8 cellular contexts compared by ENCODE assay signal in the genomic region with DNA sequence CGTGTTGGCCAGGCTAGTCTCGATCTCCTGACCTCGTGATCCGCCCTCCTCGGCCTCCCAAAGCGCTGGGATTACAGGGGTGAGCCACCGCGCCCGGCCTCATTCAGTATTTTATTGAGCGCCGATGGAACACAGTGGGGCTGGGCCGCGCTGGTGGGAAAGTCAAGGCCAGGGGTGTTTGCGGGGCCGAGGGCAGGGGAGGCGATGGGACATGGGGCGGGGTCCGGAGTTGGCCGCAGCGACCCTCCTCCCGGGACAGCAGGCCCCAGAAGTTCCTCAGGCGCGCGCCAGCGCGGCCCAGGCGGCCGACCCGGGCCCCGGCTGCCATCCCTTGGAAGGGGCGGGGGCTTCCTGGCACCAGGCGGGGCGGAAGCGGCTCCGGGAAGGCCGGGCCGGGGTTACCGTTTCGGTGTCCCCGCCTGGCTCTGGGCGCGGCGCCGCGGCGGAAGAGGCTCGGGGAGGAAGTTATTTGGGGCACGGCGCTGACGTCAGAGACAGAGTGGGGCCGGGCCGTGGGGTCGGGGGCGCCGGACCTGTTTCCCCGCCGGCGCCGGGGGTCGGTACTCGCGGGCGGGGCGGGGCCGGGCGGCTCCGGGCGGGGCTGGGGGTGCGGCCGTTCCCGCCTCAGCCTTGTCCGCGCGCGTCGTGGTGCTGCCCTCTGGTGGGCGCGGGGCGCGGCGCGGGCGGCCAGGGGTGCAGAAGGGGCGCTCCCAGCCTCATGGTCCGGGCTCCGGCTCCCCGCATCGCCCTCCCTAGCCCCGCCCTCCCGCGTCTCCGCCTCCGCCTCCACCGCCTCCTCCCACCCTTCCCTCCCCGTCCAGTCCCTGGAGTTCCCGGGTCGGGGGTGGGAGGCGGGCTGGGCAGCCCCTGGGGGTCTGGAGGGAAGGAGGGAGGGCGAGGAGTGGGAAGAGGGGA. TPM values are rescaled to one million over a fixed set of nuclear protein-coding genes. Genes with fewer than 3 reads are reported as not detected.
A peak's percentile ranks its signal among the peaks of the same experiment; 100 is the strongest.
DNase-seq lines count a peak whose midpoint lies in the region; ATAC-seq, FAIRE-seq and TF ChIP-seq lines count a peak whose summit lies in the region.

No MANE protein-coding gene starts in this region.

- peak overlapping the region; percentile 83 for H3K4me3 Mint-ChIP-seq in HFFc6

- peak overlapping the region; percentile 53 for H3K27ac ChIP-seq in psoas muscle

- H3K4me3 ChIP-seq in NB4 (ENCODE audit: low read depth, low read length) (peak overlapping the region; percentile 69), psoas muscle (peak overlapping the region; percentile 63)

- TF ChIP-seq POLR2A in GM10847 (IDR thresholded peaks at IDR 0.05; ENCODE audit: extremely low read depth, insufficient read length) (peak; percentile 77), NB4 (IDR thresholded peaks at IDR 0.05; ENCODE audit: extremely low read depth, insufficient read length) (peak; percentile 59)

- FAIRE-seq in urothelium cell line (lab: Jason Lieb, UNC), result peak; percentile 81

- peaks cover 18% of the 10 kb centered on the region for H3K4me1 ChIP-seq in psoas muscle

- intact Hi-C loops in left cardiac atrium (cut with DNase I), result no loop called here
- intact Hi-C loops in psoas muscle (cut with DNase I), result loop anchor here in 1 of 2 donors (10.0 kb wide), 1 partner anchor 144 kb away; no protein-coding TSS in a partner anchor

- whole genome bisulfite sequencing in psoas muscle, 3 donors, result 3 to 6% (median 4%) methylated on average over 44 to 99 of the region's 99 CpGs

- no peaks in the 10 kb centered on the region for H3K36me3 ChIP-seq in psoas muscle (ENCODE audit: insufficient read depth in 1 of 2, low read depth in 1 of 2)

- no peaks in the 10 kb centered on the region for H3K9me3 ChIP-seq in psoas muscle

- peak overlapping the region; percentile 69 for H3K27ac Mint-ChIP-seq in HFFc6

- H3K4me1 Mint-ChIP-seq in HFFc6 (ENCODE audit: low read depth), result peaks cover 7% of the 10 kb centered on the region

- peaks cover 17% of the 10 kb centered on the region for H3K27me3 Mint-ChIP-seq in HFFc6 (ENCODE audit: insufficient read depth)

- no peaks in the 10 kb centered on the region for H3K9me3 Mint-ChIP-seq in HFFc6

- H3K27me3 ChIP-seq in psoas muscle (ENCODE audit: insufficient read depth in 3 of 3, low read length in 2 of 3), result peaks cover 0 to 7% (median 0%) of the 10 kb centered on the region in 3 donors

- TF ChIP-seq CTCF in HFFc6 (IDR thresholded peaks at IDR 0.05) (peak; percentile 85), NB4 (IDR thresholded peaks at IDR 0.05; ENCODE audit: low read depth, low read length) (peak; percentile 48), psoas muscle (IDR thresholded peaks at IDR 0.05) (peak; percentile 87)

- peak; percentile 93 to 94 for ATAC-seq in left cardiac atrium
- peak; percentile 79 to 89 (median 86) for ATAC-seq in psoas muscle

- peak; percentile 70 for DNase-seq in HFFc6
- DNase-seq in NB4 (ENCODE audit: low read depth), result peak; percentile 90
- peak; percentile 89 for DNase-seq in SKM-1 treated with dmso at 0.1 percent for 144 hours (lab: John Stamatoyannopoulos, UW; ENCODE audit: unreplicated experiment)
- peak; percentile 80 for DNase-seq in activated naive CD8-positive, alpha-beta T cell treated with anti-CD3 and anti-CD28 coated beads, Interleukin-2, amount 50 U/mL, for 16 hours (ENCODE audit: low read depth, low spot score)
- DNase-seq in left cardiac atrium, result peak; percentile 90
- DNase-seq in psoas muscle, result peak; percentile 86 to 92
- DNase-seq in urothelium cell line (ENCODE audit: low spot score), result peak; percentile 94

- H3K36me3 Mint-ChIP-seq in HFFc6 (ENCODE audit: low read depth), result no peaks in the 10 kb centered on the region

RNA-seq across cellular contexts. Expression of gene PRSS27, which starts 1.0 kb away (rescaled TPM):
- under 1 TPM; 0.17 to 0.43 (median 0.31) TPM for total RNA-seq in HFFc6 (2021; fragmentation: NEBNext Ultra II Directional; extraction: Animal tissue kit (Norgen Biotek cat#: 25700))
- total RNA-seq in left cardiac atrium, result under 1 TPM; 0.44 to 0.65 TPM
- total RNA-seq in psoas muscle, result under 1 TPM in 2 of 4 donors, not detected in 2; 0.22 to 0.34 TPM
- polyA plus RNA-seq in psoas muscle, result under 1 TPM; 0.07 to 0.20 (median 0.08) TPM

RNA-seq across cellular contexts. Expression of gene SRRM2, which starts 31.5 kb away (rescaled TPM):
- 100 to 1,000 TPM; 223 to 317 (median 269) TPM for total RNA-seq in HFFc6 (2021; fragmentation: NEBNext Ultra II Directional; extraction: Animal tissue kit (Norgen Biotek cat#: 25700))
- total RNA-seq in left cardiac atrium, result 100 to 1,000 TPM; 266 to 321 TPM
- total RNA-seq in psoas muscle, result 100 to 1,000 TPM; 277 to 413 (median 316) TPM
- 100 to 1,000 TPM; 183 to 226 (median 216) TPM for polyA plus RNA-seq in psoas muscle

RNA-seq across cellular contexts. Expression of gene KCTD5, which starts 38.7 kb away (rescaled TPM):
- 10 to 100 TPM; 27.1 to 30.9 (median 28.8) TPM for total RNA-seq in HFFc6 (2021; fragmentation: NEBNext Ultra II Directional; extraction: Animal tissue kit (Norgen Biotek cat#: 25700))
- 10 to 100 TPM; 11.6 to 15.2 TPM for total RNA-seq in left cardiac atrium
- total RNA-seq in psoas muscle, result 10 to 100 TPM in 3 of 4 donors, 1 to 10 TPM in 1; 9.1 to 18.0 (median 16.7) TPM
- polyA plus RNA-seq in psoas muscle, result 10 to 100 TPM; 10.8 to 65.8 (median 24.1) TPM

RNA-seq across cellular contexts. Expression of gene ELOB, which starts 56.1 kb away (rescaled TPM):
- 100 to 1,000 TPM; 329 to 403 (median 352) TPM for total RNA-seq in HFFc6 (2021; fragmentation: NEBNext Ultra II Directional; extraction: Animal tissue kit (Norgen Biotek cat#: 25700))
- total RNA-seq in left cardiac atrium (100 to 1,000 TPM; 262 to 270 TPM), psoas muscle (100 to 1,000 TPM; 226 to 317 (median 296) TPM)
- 100 to 1,000 TPM; 344 to 660 (median 388) TPM for polyA plus RNA-seq in psoas muscle

Comparison
In these comparisons a context has a peak if more than half of its experiments do, and no peak if none do; other contexts are left out.
1. Peak in every context shown above with its lines: DNase-seq, ATAC-seq, H3K4me3 ChIP-seq and H3K27ac ChIP-seq.